Comparison of ENCODE assay signal across 8 cellular contexts in genomic region chr5:149114403-149115312, GRCh38. TPM values are rescaled to one million over a fixed set of nuclear protein-coding genes. Genes with fewer than 3 reads are reported as not detected.
A peak's percentile ranks its signal among the peaks of the same experiment; 100 is the strongest.
DNase-seq lines count a peak whose midpoint lies in the region; ATAC-seq and TF ChIP-seq lines count a peak whose summit lies in the region.

No MANE protein-coding gene starts in this region.

- no peaks in the 10 kb centered on the region for H3K9me2 ChIP-seq in DOHH2 (replicated peaks; ENCODE audit: control insufficient read depth, low read length)
- H3K9me2 ChIP-seq in hepatocyte (replicated peaks; ENCODE audit: insufficient read depth), result no peaks in the 10 kb centered on the region

- H3K4me2 ChIP-seq in DOHH2 (ENCODE audit: low read length), result no peak overlapping the region
- no peak overlapping the region for H3K4me2 ChIP-seq in hepatocyte

- peak; percentile 89 for ATAC-seq in GM21367 (IDR thresholded peaks at IDR 0.05; ENCODE audit: unreplicated experiment)
- ATAC-seq in HG03135 (IDR thresholded peaks at IDR 0.05; ENCODE audit: unreplicated experiment), result no peak

- H3K4me1 ChIP-seq in DOHH2 (ENCODE audit: control insufficient read depth, low read length), result no peaks in the 10 kb centered on the region
- no peaks in the 10 kb centered on the region for H3K4me1 ChIP-seq in hepatocyte (ENCODE audit: insufficient read depth)

- 53% methylated on average over 7 of the region's 7 CpGs for WGBS in hepatocyte (ENCODE audit: low lambda C conversion rate, missing lambda C conversion rate)

- no peak overlapping the region for H2AFZ ChIP-seq in hepatocyte

- TF ChIP-seq CTCF in DOHH2 (IDR thresholded peaks at IDR 0.05; ENCODE audit: low read depth, low read length, poor library complexity, severe bottlenecking) (peak; percentile 74), hepatocyte (IDR thresholded peaks at IDR 0.05; ENCODE audit: poor library complexity) (peak; percentile 88)

- H3K36me3 ChIP-seq in DOHH2 (ENCODE audit: control insufficient read depth, low read length) (no peaks in the 10 kb centered on the region), hepatocyte (replicated peaks; ENCODE audit: insufficient read depth, low read depth) (no peaks in the 10 kb centered on the region)

- H4K20me1 ChIP-seq in DOHH2 (ENCODE audit: control insufficient read depth, insufficient read depth, low read depth, low read length), result no peaks in the 10 kb centered on the region
- no peaks in the 10 kb centered on the region for H4K20me1 ChIP-seq in hepatocyte (ENCODE audit: insufficient read depth, poor library complexity, severe bottlenecking)

- H3K4me3 ChIP-seq in DOHH2 (ENCODE audit: low read length) (no peak overlapping the region), hepatocyte (no peak overlapping the region), skeletal muscle cell (ENCODE audit: low read depth, low read length) (no peak overlapping the region)
- H3K4me3 ChIP-seq in Jurkat, Clone E6-1 (ENCODE audit: low read length), result no peak overlapping the region

- H3F3A ChIP-seq in DOHH2 (ENCODE audit: control insufficient read depth, insufficient read depth), result no peaks in the 10 kb centered on the region

- no peak overlapping the region for H3K27ac ChIP-seq in DOHH2 (ENCODE audit: low read depth, low read length)
- H3K27ac ChIP-seq in hepatocyte, result peak overlapping the region; percentile 19

- H3K27me3 ChIP-seq in DOHH2 (ENCODE audit: control insufficient read depth, low read length) (peaks cover 27% of the 10 kb centered on the region), hepatocyte (no peaks in the 10 kb centered on the region)

- peak; percentile 68 for DNase-seq in Jurkat, Clone E6-1 (ENCODE audit: low read depth, low spot score)
- DNase-seq in SHP77 treated with DMSO at 0.1 percent for 48 hours (lab: John Stamatoyannopoulos, UW) (peak; percentile 19), anterior cingulate cortex (lab: John Stamatoyannopoulos, UW) (peak in 53 of 58 donors; percentile 8 to 89 (median 49)), hepatocyte (ENCODE audit: low spot score) (peak; percentile 81), skeletal muscle cell (ENCODE audit: low read depth) (peak; percentile 55)

- H3K79me2 ChIP-seq in DOHH2 (ENCODE audit: control insufficient read depth, low read length) (no peaks in the 10 kb centered on the region), hepatocyte (no peaks in the 10 kb centered on the region)

- H3K9me3 ChIP-seq in DOHH2 (ENCODE audit: control insufficient read depth, insufficient read depth, low read length) (no peaks in the 10 kb centered on the region), hepatocyte (ENCODE audit: low read depth) (no peaks in the 10 kb centered on the region)

RNA-seq across cellular contexts. Expression of gene ABLIM3, which starts 26.6 kb away (rescaled TPM):
- polyA plus RNA-seq in Jurkat, Clone E6-1 (2012; ENCODE audit: insufficient read depth, insufficient read length), result not detected
- 7.0 and 7.3 TPM in 2 replicates for total RNA-seq in hepatocyte
- 7.8 and 8.1 TPM in 2 replicates for polyA plus RNA-seq in hepatocyte

RNA-seq across cellular contexts. Expression of gene SH3TC2, which starts 51.8 kb away (rescaled TPM):
- polyA plus RNA-seq in Jurkat, Clone E6-1 (2012; ENCODE audit: insufficient read depth, insufficient read length), result not detected
- total RNA-seq in hepatocyte, result 3.5 and 3.8 TPM in 2 replicates
- 1.3 and 2.2 TPM in 2 replicates for polyA plus RNA-seq in hepatocyte

Comparison
In these comparisons a context has a peak if more than half of its experiments do, and no peak if none do; other contexts are left out.
1. DNase-seq: peak in every context shown above with its lines; median percentile 81 in hepatocyte; 68 in Jurkat, Clone E6-1; 55 in skeletal muscle cell; 49 in anterior cingulate cortex; 19 in SHP77 treated with DMSO at 0.1 percent for 48 hours.